In genomic region chr14:103382375-103382774, GRCh38 we compare ENCODE assay signal across 13 cellular contexts. TPM values are rescaled to one million over a fixed set of nuclear protein-coding genes. Genes with fewer than 3 reads are reported as not detected.
DNase-seq lines count a peak whose midpoint lies in the region; ATAC-seq and TF ChIP-seq lines count a peak whose summit lies in the region.
"Had no signal": no experiment of that assay in that cellular context is flagged by ENCODE, and none has a peak within 500 bp of the region (broad histone marks: within the 10 kb centered on the region; RNA-seq: fewer than 3 reads in every experiment).

No MANE protein-coding gene starts in this region.

- H3K4me1 ChIP-seq in GM23248 (ENCODE audit: insufficient read depth) (peaks cover 5% of the 10 kb centered on the region), right lobe of liver (peaks cover 0 to 14% (median 2%) of the 10 kb centered on the region in 4 donors)

- H3K4me1 Mint-ChIP-seq in T-helper 1 cell treated with Interleukin-12 subunit alpha and Interleukin-12 subunit beta and Interleukin-4 antibody, amounts not matched to agents 30 μg/mL and 1 μg/mL, for 36 hours (ENCODE audit: low read depth): peaks cover 23% of the 10 kb centered on the region

- 26 to 33% methylated on average over 4 of the region's 4 CpGs for WGBS in GM23248 (ENCODE audit: low coverage in 1 of 2, low lambda C conversion rate in 2 of 2, missing lambda C conversion rate in 2 of 2), 2 experiments
- 64% methylated on average over 4 of the region's 4 CpGs for WGBS in right lobe of liver (ENCODE audit: insufficient coverage, low coverage, low lambda C conversion rate, missing lambda C conversion rate)

- peaks cover 14% of the 10 kb centered on the region for H3K27me3 Mint-ChIP-seq in T-helper 1 cell treated with Interleukin-12 subunit alpha and Interleukin-12 subunit beta and Interleukin-4 antibody, amounts not matched to agents 30 μg/mL and 1 μg/mL, for 36 hours (ENCODE audit: low read depth)
- H3K27me3 Mint-ChIP-seq: activated naive CD4-positive, alpha-beta T cell treated with anti-CD3 and anti-CD28 coated beads, Interleukin-2, amount 50 U/mL, for 24 hours had no signal

- H3K27ac ChIP-seq in GM23248 (peak overlapping the region; percentile 48; the same call in 1 of the 2 replicates), right lobe of liver (no peak overlapping the region)
- H3K27ac ChIP-seq: dorsolateral prefrontal cortex, right atrium auricular region, tibial artery had no signal

- H3K4me2 ChIP-seq in GM23248 (ENCODE audit: unreplicated experiment): peak overlapping the region; percentile 13

- no peak for TF ChIP-seq POLR2A in right lobe of liver (IDR thresholded peaks at IDR 0.05)

- H3K27me3 ChIP-seq in GM23248 (replicated peaks; ENCODE audit: insufficient read depth): no peaks in the 10 kb centered on the region
- no peaks in the 10 kb centered on the region for H3K27me3 ChIP-seq in right lobe of liver
- H3K27me3 ChIP-seq: dorsolateral prefrontal cortex, right atrium auricular region, tibial artery had no signal

- no peak overlapping the region for H3K9ac ChIP-seq in GM23248

- no peaks in the 10 kb centered on the region for H3K9me3 Mint-ChIP-seq in T-helper 1 cell treated with Interleukin-12 subunit alpha and Interleukin-12 subunit beta and Interleukin-4 antibody, amounts not matched to agents 30 μg/mL and 1 μg/mL, for 36 hours
- H3K9me3 Mint-ChIP-seq in activated naive CD4-positive, alpha-beta T cell treated with anti-CD3 and anti-CD28 coated beads, Interleukin-2, amount 50 U/mL, for 72 hours: no peaks in the 10 kb centered on the region
- H3K9me3 Mint-ChIP-seq: activated naive CD4-positive, alpha-beta T cell treated with anti-CD3 and anti-CD28 coated beads, Interleukin-2, amount 50 U/mL, for 24 hours had no signal

- H3K36me3 Mint-ChIP-seq in T-helper 1 cell treated with Interleukin-12 subunit alpha and Interleukin-12 subunit beta and Interleukin-4 antibody, amounts not matched to agents 30 μg/mL and 1 μg/mL, for 36 hours (ENCODE audit: low read depth): peaks cover 2% of the 10 kb centered on the region
- H3K36me3 Mint-ChIP-seq in activated naive CD4-positive, alpha-beta T cell treated with anti-CD3 and anti-CD28 coated beads, Interleukin-2, amount 50 U/mL, for 72 hours: peaks cover 7 to 12% of the 10 kb centered on the region in 2 donors
- H3K36me3 Mint-ChIP-seq: activated naive CD4-positive, alpha-beta T cell treated with anti-CD3 and anti-CD28 coated beads, Interleukin-2, amount 50 U/mL, for 24 hours had no signal

- H3F3A ChIP-seq in GM23248 (ENCODE audit: insufficient read depth): peaks cover 27% of the 10 kb centered on the region

- H2AFZ ChIP-seq in GM23248: peak overlapping the region; percentile 52

- TF ChIP-seq CTCF in right lobe of liver (IDR thresholded peaks at IDR 0.05): no peak

- H3K9me3 ChIP-seq in GM23248 (ENCODE audit: low read depth): no peaks in the 10 kb centered on the region
- no peaks in the 10 kb centered on the region for H3K9me3 ChIP-seq in right lobe of liver
- H3K9me3 ChIP-seq: right atrium auricular region, tibial artery had no signal

- 0 out of 2 replicates have a peak, but pooled peaks cover 8% of the 10 kb centered on the region for H4K20me1 ChIP-seq in GM23248 (ENCODE audit: insufficient read depth)

- intact Hi-C loops in right lobe of liver (cut with DNase I): no loop called here

- no peaks in the 10 kb centered on the region for H3K9me2 ChIP-seq in GM23248 (ENCODE audit: insufficient read depth)

- H3K27ac Mint-ChIP-seq in T-helper 1 cell treated with Interleukin-12 subunit alpha and Interleukin-12 subunit beta and Interleukin-4 antibody, amounts not matched to agents 30 μg/mL and 1 μg/mL, for 36 hours: peak overlapping the region; percentile 58
- H3K27ac Mint-ChIP-seq in activated naive CD4-positive, alpha-beta T cell treated with anti-CD3 and anti-CD28 coated beads, Interleukin-2, amount 50 U/mL, for 72 hours: no peak overlapping the region
- H3K27ac Mint-ChIP-seq: B cell had no signal

- in situ Hi-C loops in GM23248 (cut with MboI): no loop called here

- H3K4me3 Mint-ChIP-seq in T-helper 1 cell treated with Interleukin-12 subunit alpha and Interleukin-12 subunit beta and Interleukin-4 antibody, amounts not matched to agents 30 μg/mL and 1 μg/mL, for 36 hours: no peak overlapping the region
- H3K4me3 Mint-ChIP-seq: activated naive CD4-positive, alpha-beta T cell treated with anti-CD3 and anti-CD28 coated beads, Interleukin-2, amount 50 U/mL, for 24 hours; B cell had no signal

- ATAC-seq in activated naive CD4-positive, alpha-beta T cell treated with anti-CD3 and anti-CD28 coated beads, Interleukin-2, amount 50 U/mL, for 72 hours: no peak
- no peak for ATAC-seq in right lobe of liver

- H3K4me3 ChIP-seq in GM23248: no peak overlapping the region
- H3K4me3 ChIP-seq in right lobe of liver: no peak overlapping the region
- H3K4me3 ChIP-seq: dorsolateral prefrontal cortex, right atrium auricular region, tibial artery had no signal

- peaks cover 39% of the 10 kb centered on the region for H3K79me2 ChIP-seq in GM23248 (ENCODE audit: insufficient read depth)

- H3K36me3 ChIP-seq in GM23248 (ENCODE audit: low read depth) (no peaks in the 10 kb centered on the region), right lobe of liver (no peaks in the 10 kb centered on the region)
- H3K36me3 ChIP-seq: right atrium auricular region, tibial artery had no signal

- DNase-seq in A172 (ENCODE audit: low spot score): peak; percentile 35
- DNase-seq in GM23248: peak; percentile 88
- peak; percentile 47 for DNase-seq in fibroblast of gingiva (ENCODE audit: low read depth)
- no peak for DNase-seq in activated naive CD4-positive, alpha-beta T cell treated with anti-CD3 and anti-CD28 coated beads, Interleukin-2, amount 50 U/mL, for 72 hours (ENCODE audit: low spot score in 2 of 2)
- no peak for DNase-seq in NCI-H2227 (lab: John Stamatoyannopoulos, UW; ENCODE audit: unreplicated experiment)
- no peak for DNase-seq in right lobe of liver
- DNase-seq in activated CD4-positive, alpha-beta T cell treated with anti-CD3 and anti-CD28 coated beads for 1 hour: no peak
- DNase-seq: dorsolateral prefrontal cortex, tibial artery had no signal

RNA-seq across cellular contexts. Expression of gene MARK3, which starts 2.8 kb away (rescaled TPM):
- 31.8 and 40.4 TPM in 2 replicates for total RNA-seq in A172 (2014; rRNA removed; shearing (Covaris generic))
- total RNA-seq in GM23248 (2014; rRNA removed; shearing (Covaris generic)): 80.6 and 107 TPM in 2 replicates
- polyA plus RNA-seq in GM23248 (2016; fragmentation: Nextera tagmentation; extraction: Ambion mirVana): 32.3 and 32.9 TPM in 2 replicates
- 10 to 100 TPM; 67.0 to 91.4 TPM for total RNA-seq in activated naive CD4-positive, alpha-beta T cell treated with anti-CD3 and anti-CD28 coated beads, Interleukin-2, amount 50 U/mL, for 72 hours
- 10 to 100 TPM; 25.5 to 34.3 (median 27.3) TPM for total RNA-seq in right lobe of liver

RNA-seq across cellular contexts. Expression of gene EIF5, which starts 48.3 kb away (rescaled TPM):
- 70.8 and 85.0 TPM in 2 replicates for total RNA-seq in A172 (2014; rRNA removed; shearing (Covaris generic))
- 133 and 156 TPM in 2 replicates for total RNA-seq in GM23248 (2014; rRNA removed; shearing (Covaris generic))
- 502 and 518 TPM in 2 replicates for polyA plus RNA-seq in GM23248 (2016; fragmentation: Nextera tagmentation; extraction: Ambion mirVana)
- 100 to 1,000 TPM; 154 to 243 TPM for total RNA-seq in activated naive CD4-positive, alpha-beta T cell treated with anti-CD3 and anti-CD28 coated beads, Interleukin-2, amount 50 U/mL, for 72 hours
- 100 to 1,000 TPM; 186 to 357 (median 215) TPM for total RNA-seq in right lobe of liver

Comparison
In these comparisons a context has a peak if more than half of its experiments do, and no peak if none do; other contexts are left out.
1. DNase-seq: peak in A172 (single experiment), GM23248 (single experiment) and fibroblast of gingiva (single experiment); none in activated naive CD4-positive, alpha-beta T cell treated with anti-CD3 and anti-CD28 coated beads, Interleukin-2, amount 50 U/mL, for 72 hours (0 of 2), NCI-H2227 (single experiment), right lobe of liver (0 of 3) and activated CD4-positive, alpha-beta T cell treated with anti-CD3 and anti-CD28 coated beads for 1 hour (single experiment).